In the genomic region with DNA sequence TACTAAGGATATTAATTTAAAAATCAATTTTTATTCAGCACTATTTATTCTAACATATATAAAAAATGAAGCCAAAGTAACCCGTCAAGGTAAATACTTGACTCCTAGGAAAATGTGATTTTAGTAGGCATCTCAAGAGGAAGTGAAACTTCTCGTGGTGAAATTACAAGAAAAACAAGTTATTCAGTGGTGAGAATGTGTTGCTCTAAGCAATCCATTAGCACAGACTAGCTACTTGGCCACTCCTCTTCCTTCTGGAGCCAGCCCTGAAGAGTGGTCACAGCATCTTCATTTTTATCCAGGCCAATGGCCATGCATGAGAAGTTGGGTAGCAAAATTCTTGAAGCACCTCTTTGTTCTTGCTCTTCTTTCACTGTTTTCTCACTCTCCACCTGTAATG, we compare ENCODE assay signal across 29 cellular contexts. TPM values are rescaled to one million over a fixed set of nuclear protein-coding genes. Genes with fewer than 3 reads are reported as not detected.
A peak's percentile ranks its signal among the peaks of the same experiment; 100 is the strongest.
DNase-seq lines count a peak whose midpoint lies in the region; ATAC-seq and TF ChIP-seq lines count a peak whose summit lies in the region.
"Had no signal": no experiment of that assay in that cellular context is flagged by ENCODE, and none has a peak within 500 bp of the region (broad histone marks: within the 10 kb centered on the region; RNA-seq: fewer than 3 reads in every experiment).

No MANE protein-coding gene starts in this region.

- H3K9me3 Mint-ChIP-seq in neural crest cell (no peaks in the 10 kb centered on the region), nephron progenitor cell (no peaks in the 10 kb centered on the region)
- H3K9me3 Mint-ChIP-seq: T-helper 2 cell treated with Interferon-gamma antibody and Interleukin-4, amounts not matched to agents 5 μg/mL and 100 μg/mL, for 36 hours; type B pancreatic cell had no signal

- ATAC-seq in GM18868 (IDR thresholded peaks at IDR 0.05; ENCODE audit: unreplicated experiment), result peak; percentile 69
- ATAC-seq in HG03521 (IDR thresholded peaks at IDR 0.05; ENCODE audit: unreplicated experiment), result peak; percentile 56
- ATAC-seq: activated naive CD8-positive, alpha-beta T cell treated with anti-CD3 and anti-CD28 coated beads, Interleukin-2, amount 50 U/mL, for 24 hours; esophagus mucosa; K562; right lobe of liver; SK-N-SH treated with all-trans-retinoic acid at 6 μM for 48 hours had no signal

- H3K27me3 Mint-ChIP-seq in neural crest cell (ENCODE audit: low read depth), result no peaks in the 10 kb centered on the region
- no peaks in the 10 kb centered on the region for H3K27me3 Mint-ChIP-seq in nephron progenitor cell (ENCODE audit: low read depth, poor library complexity)
- H3K27me3 Mint-ChIP-seq: activated naive CD8-positive, alpha-beta T cell treated with anti-CD3 and anti-CD28 coated beads, Interleukin-2, amount 50 U/mL, for 24 hours; activated T-cell treated with anti-CD3 and anti-CD28 coated beads, Interleukin-2, amount 50 U/mL, for 24 hours; type B pancreatic cell had no signal

- TF ChIP-seq CTCF in neural crest cell (conservative IDR thresholded peaks at IDR 0.05) (no peak), nephron progenitor cell (IDR thresholded peaks at IDR 0.05) (no peak)

- H3K4me1 Mint-ChIP-seq in neural crest cell (no peaks in the 10 kb centered on the region), nephron progenitor cell (no peaks in the 10 kb centered on the region)
- H3K4me1 Mint-ChIP-seq: activated naive CD8-positive, alpha-beta T cell treated with anti-CD3 and anti-CD28 coated beads, Interleukin-2, amount 50 U/mL, for 24 hours had no signal

- H3K36me3 Mint-ChIP-seq in neural crest cell (ENCODE audit: low read depth) (no peaks in the 10 kb centered on the region), nephron progenitor cell (ENCODE audit: low read depth) (no peaks in the 10 kb centered on the region)
- H3K36me3 Mint-ChIP-seq: type B pancreatic cell had no signal

- no peak overlapping the region for H3K4me3 Mint-ChIP-seq in neural crest cell
- no peak overlapping the region for H3K4me3 Mint-ChIP-seq in nephron progenitor cell
- H3K4me3 Mint-ChIP-seq: activated naive CD8-positive, alpha-beta T cell treated with anti-CD3 and anti-CD28 coated beads, Interleukin-2, amount 50 U/mL, for 24 hours; activated T-cell treated with anti-CD3 and anti-CD28 coated beads, Interleukin-2, amount 50 U/mL, for 24 hours; T-helper 2 cell treated with Interferon-gamma antibody and Interleukin-4, amounts not matched to agents 5 μg/mL and 100 μg/mL, for 36 hours; type B pancreatic cell had no signal

- DNase-seq in NOMO-1 treated with dmso at 0.1 percent for 144 hours (lab: John Stamatoyannopoulos, UW; ENCODE audit: unreplicated experiment) (peak; percentile 26), neural crest cell (ENCODE audit: low read depth, low spot score) (no peak), NCI-H510A (lab: John Stamatoyannopoulos, UW) (no peak), nephron progenitor cell (no peak), mucosa of gallbladder (ENCODE audit: low spot score) (no peak)
- DNase-seq: activated CD4-positive, alpha-beta T cell treated with anti-CD3 and anti-CD28 coated beads for 4 hours; activated gamma-delta T cell treated with Interleukin-2 at 50 U/mL for 16 hours; activated naive CD8-positive, alpha-beta T cell treated with anti-CD3 and anti-CD28 coated beads, Interleukin-2, amount 50 U/mL, for 24 hours; activated T-cell treated with anti-CD3 and anti-CD28 coated beads, Interleukin-2, amount 50 U/mL, for 24 hours; central memory CD4-positive, alpha-beta T cell; foreskin fibroblast; GM23248; NCI-H187; NCI-H2171 treated with DMSO at 0.1 percent for 48 hours; NCI-H526; right lobe of liver; stimulated activated CD4-positive, alpha-beta T cell treated with anti-CD3 and anti-CD28 coated beads, Interleukin-4, amount 100 ng/mL, for 1 hour had no signal

- H3K27ac Mint-ChIP-seq in neural crest cell (ENCODE audit: unreplicated experiment), result peak overlapping the region; percentile 89
- no peak overlapping the region for H3K27ac Mint-ChIP-seq in nephron progenitor cell
- H3K27ac Mint-ChIP-seq: activated naive CD8-positive, alpha-beta T cell treated with anti-CD3 and anti-CD28 coated beads, Interleukin-2, amount 50 U/mL, for 24 hours; activated T-cell treated with anti-CD3 and anti-CD28 coated beads, Interleukin-2, amount 50 U/mL, for 24 hours; T-helper 2 cell treated with Interferon-gamma antibody and Interleukin-4, amounts not matched to agents 5 μg/mL and 100 μg/mL, for 36 hours; type B pancreatic cell had no signal

RNA-seq across cellular contexts. Expression of gene GFRAL, which starts 40.4 kb away (rescaled TPM):
- total RNA-seq in neural crest cell (not detected in 2 replicates), mucosa of gallbladder (not detected)
- total RNA-seq: activated CD8-positive, alpha-beta memory T cell treated with anti-CD3 and anti-CD28 coated beads for 36 hours; esophagus mucosa; GM23248; K562; lung microvascular endothelial cell; MCF 10A; posterior vena cava; right lobe of liver; subcutaneous adipose tissue had no signal
